14 cellular contexts compared by ENCODE assay signal in the genomic region with DNA sequence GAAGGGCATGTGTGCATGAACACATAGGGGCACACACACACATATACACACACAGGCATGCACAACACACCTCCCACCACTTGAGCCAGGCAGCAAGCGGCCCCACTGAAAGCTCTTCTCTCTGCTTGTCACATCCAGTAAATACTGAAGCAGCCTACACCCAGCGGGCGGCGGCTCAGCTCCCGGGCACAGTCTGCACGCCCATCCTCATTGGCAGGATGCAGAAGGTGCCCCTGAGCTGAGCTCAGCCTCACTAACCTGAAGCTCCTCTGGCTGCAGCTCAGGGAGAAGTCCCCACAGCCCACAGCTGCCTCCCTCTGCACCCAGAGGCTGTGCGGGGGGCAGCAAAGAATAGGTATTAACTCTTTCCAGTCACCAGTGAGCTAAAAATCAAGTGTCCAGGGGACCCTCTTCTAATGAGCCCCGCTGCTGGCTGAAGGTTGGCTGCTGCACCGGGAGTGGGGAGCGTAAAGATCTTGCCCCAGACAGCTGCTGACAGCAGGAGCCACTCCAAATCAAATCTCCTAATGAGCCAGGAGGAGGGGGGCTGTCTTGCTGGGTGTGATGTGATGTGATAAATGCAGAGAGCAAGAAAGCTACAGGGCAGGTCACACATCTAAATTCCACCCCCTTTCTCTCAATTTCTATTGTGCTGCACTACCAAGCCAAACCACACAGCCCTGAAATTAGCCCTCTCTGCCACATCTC. TPM values are rescaled to one million over a fixed set of nuclear protein-coding genes. Genes with fewer than 3 reads are reported as not detected.
DNase-seq lines count a peak whose midpoint lies in the region; ATAC-seq, FAIRE-seq and TF ChIP-seq lines count a peak whose summit lies in the region.
"Had no signal": no experiment of that assay in that cellular context is flagged by ENCODE, and none has a peak within 500 bp of the region (broad histone marks: within the 10 kb centered on the region; RNA-seq: fewer than 3 reads in every experiment).

No MANE protein-coding gene starts in this region.

- no peaks in the 10 kb centered on the region for H3K36me3 Mint-ChIP-seq in neural progenitor cell
- H3K36me3 Mint-ChIP-seq: activated naive CD8-positive, alpha-beta T cell treated with anti-CD3 and anti-CD28 coated beads, Interleukin-2, amount 10 ng/mL, durations not matched to agents 7 days and 5 days had no signal

- H3K4me3 ChIP-seq in neural progenitor cell, result no peak overlapping the region
- H3K4me3 ChIP-seq: ovary had no signal

- no peaks in the 10 kb centered on the region for H3K27me3 ChIP-seq in neural progenitor cell
- H3K27me3 ChIP-seq: ovary had no signal

- H3F3A ChIP-seq in neural progenitor cell (ENCODE audit: low read depth), result peaks cover 4% of the 10 kb centered on the region

- FAIRE-seq in GM12891 (lab: Jason Lieb, UNC), result peak; percentile 69

- DNase-seq in GM12891 (ENCODE audit: insufficient read length, low spot score), result no peak
- peak; percentile 82 for DNase-seq in NCI-H187 treated with DMSO at 0.1 percent for 48 hours (lab: John Stamatoyannopoulos, UW)
- peak; percentile 10 for DNase-seq in SK-N-DZ (ENCODE audit: low spot score)
- peak; percentile 45 for DNase-seq in neural progenitor cell (ENCODE audit: low spot score)
- DNase-seq in inferior parietal cortex (ENCODE audit: extremely low spot score), result no peak
- DNase-seq in SIG-M5 (lab: John Stamatoyannopoulos, UW), result no peak
- DNase-seq: activated naive CD8-positive, alpha-beta T cell treated with anti-CD3 and anti-CD28 coated beads, Interleukin-2, amount 10 ng/mL, durations not matched to agents 7 days and 5 days; ovary; T-helper 9 cell had no signal

- H3K9me3 Mint-ChIP-seq in neural progenitor cell, result no peaks in the 10 kb centered on the region
- H3K9me3 Mint-ChIP-seq: activated naive CD8-positive, alpha-beta T cell treated with anti-CD3 and anti-CD28 coated beads, Interleukin-2, amount 10 ng/mL, durations not matched to agents 7 days and 5 days; stimulated activated naive CD8-positive, alpha-beta T cell treated with anti-CD3 and anti-CD28 coated beads, Interleukin-15, Interleukin-2, amounts not matched to agents 100 ng/mL and 50 ng/mL, for 24 hours had no signal

- H3K36me3 ChIP-seq in neural progenitor cell, result no peaks in the 10 kb centered on the region
- H3K36me3 ChIP-seq: ovary had no signal

- H3K4me2 ChIP-seq in neural progenitor cell, result peak overlapping the region; percentile 57

- H3K4me3 Mint-ChIP-seq in neural progenitor cell, result no peak overlapping the region
- H3K4me3 Mint-ChIP-seq: activated naive CD8-positive, alpha-beta T cell treated with anti-CD3 and anti-CD28 coated beads, Interleukin-2, amount 10 ng/mL, durations not matched to agents 7 days and 5 days; stimulated activated naive CD8-positive, alpha-beta T cell treated with anti-CD3 and anti-CD28 coated beads, Interleukin-15, Interleukin-2, amounts not matched to agents 100 ng/mL and 50 ng/mL, for 24 hours had no signal

- H3K27ac Mint-ChIP-seq in neural progenitor cell, result peak overlapping the region; percentile 85
- H3K27ac Mint-ChIP-seq: activated naive CD8-positive, alpha-beta T cell treated with anti-CD3 and anti-CD28 coated beads, Interleukin-2, amount 10 ng/mL, durations not matched to agents 7 days and 5 days; stimulated activated naive CD8-positive, alpha-beta T cell treated with anti-CD3 and anti-CD28 coated beads, Interleukin-15, Interleukin-2, amounts not matched to agents 100 ng/mL and 50 ng/mL, for 24 hours had no signal

- peaks cover 72% of the 10 kb centered on the region for H3K4me1 Mint-ChIP-seq in neural progenitor cell
- H3K4me1 Mint-ChIP-seq: activated naive CD8-positive, alpha-beta T cell treated with anti-CD3 and anti-CD28 coated beads, Interleukin-2, amount 10 ng/mL, durations not matched to agents 7 days and 5 days had no signal

- no peaks in the 10 kb centered on the region for H3K9me3 ChIP-seq in neural progenitor cell (ENCODE audit: low read depth)
- H3K9me3 ChIP-seq: ovary had no signal

- ATAC-seq in HG03097 (IDR thresholded peaks at IDR 0.05; ENCODE audit: low FRiP score, unreplicated experiment), result no peak
- no peak for ATAC-seq in HG02798 (IDR thresholded peaks at IDR 0.05; ENCODE audit: poor library complexity, unreplicated experiment)
- ATAC-seq: left lobe of liver had no signal

- TF ChIP-seq CTCF in neural progenitor cell (IDR thresholded peaks at IDR 0.05), result no peak

- no peaks in the 10 kb centered on the region for H4K20me1 ChIP-seq in neural progenitor cell (ENCODE audit: low read depth)

- H3K4me1 ChIP-seq in neural progenitor cell, result peaks cover 34% of the 10 kb centered on the region

- no peaks in the 10 kb centered on the region for H3K79me2 ChIP-seq in neural progenitor cell (ENCODE audit: low read depth)

- no peak overlapping the region for H3K27ac ChIP-seq in neural progenitor cell
- H3K27ac ChIP-seq: ovary had no signal

- H3K27me3 Mint-ChIP-seq in neural progenitor cell (ENCODE audit: insufficient read depth, low read depth), result peaks cover 8% of the 10 kb centered on the region

- no peak overlapping the region for H3K9ac ChIP-seq in neural progenitor cell

- no peak for TF ChIP-seq POLR2A in GM12891 (IDR thresholded peaks at IDR 0.05; ENCODE audit: low read depth, low read length)

- H2AFZ ChIP-seq in neural progenitor cell (replicated peaks), result no peak overlapping the region

TF ChIP-seq in GM12891, 5 proteins besides CTCF, POLR2A, EP300 and RAD21:
- no peak for TF ChIP-seq SPI1 (IDR thresholded peaks at IDR 0.05; ENCODE audit: low read depth, low read length)
- no peak for TF ChIP-seq TAF1 (IDR thresholded peaks at IDR 0.05; ENCODE audit: low read depth, low read length)
- TF ChIP-seq POU2F2 (IDR thresholded peaks at IDR 0.05; ENCODE audit: low read depth, low read length), result no peak
- no peak for TF ChIP-seq POLR2AphosphoS5 (IDR thresholded peaks at IDR 0.05; ENCODE audit: low read depth, low read length)
TF ChIP-seq in GM12891: peak in this region for 0.

RNA-seq across cellular contexts. Expression of a gene that starts 12.5 kb away (rescaled TPM):
- polyA plus RNA-seq in GM12891 (2012; ENCODE audit: low read depth, missing spikeins), result 0.09 TPM
- polyA plus RNA-seq in SK-N-DZ (2014; cell fraction: cytosol; rRNA removed), result not detected in 2 replicates
- not detected in 2 replicates for polyA plus RNA-seq in SK-N-DZ (2014; cell fraction: nucleus; rRNA removed)
- total RNA-seq in neural progenitor cell (ENCODE audit: low replicate concordance), result 0.87 and 0.99 TPM in 2 replicates
- total RNA-seq: activated naive CD8-positive, alpha-beta T cell treated with anti-CD3 and anti-CD28 coated beads, Interleukin-2, amount 10 ng/mL, durations not matched to agents 7 days and 5 days; dermis microvascular lymphatic vessel endothelial cell; left lobe of liver had no signal

Comparison
In these comparisons a context has a peak if more than half of its experiments do, and no peak if none do; other contexts are left out.
1. DNase-seq: peak in NCI-H187 treated with DMSO at 0.1 percent for 48 hours (single experiment), SK-N-DZ (single experiment) and neural progenitor cell (single experiment); none in GM12891 (single experiment), inferior parietal cortex (single experiment) and SIG-M5 (single experiment).